In the genomic region with DNA sequence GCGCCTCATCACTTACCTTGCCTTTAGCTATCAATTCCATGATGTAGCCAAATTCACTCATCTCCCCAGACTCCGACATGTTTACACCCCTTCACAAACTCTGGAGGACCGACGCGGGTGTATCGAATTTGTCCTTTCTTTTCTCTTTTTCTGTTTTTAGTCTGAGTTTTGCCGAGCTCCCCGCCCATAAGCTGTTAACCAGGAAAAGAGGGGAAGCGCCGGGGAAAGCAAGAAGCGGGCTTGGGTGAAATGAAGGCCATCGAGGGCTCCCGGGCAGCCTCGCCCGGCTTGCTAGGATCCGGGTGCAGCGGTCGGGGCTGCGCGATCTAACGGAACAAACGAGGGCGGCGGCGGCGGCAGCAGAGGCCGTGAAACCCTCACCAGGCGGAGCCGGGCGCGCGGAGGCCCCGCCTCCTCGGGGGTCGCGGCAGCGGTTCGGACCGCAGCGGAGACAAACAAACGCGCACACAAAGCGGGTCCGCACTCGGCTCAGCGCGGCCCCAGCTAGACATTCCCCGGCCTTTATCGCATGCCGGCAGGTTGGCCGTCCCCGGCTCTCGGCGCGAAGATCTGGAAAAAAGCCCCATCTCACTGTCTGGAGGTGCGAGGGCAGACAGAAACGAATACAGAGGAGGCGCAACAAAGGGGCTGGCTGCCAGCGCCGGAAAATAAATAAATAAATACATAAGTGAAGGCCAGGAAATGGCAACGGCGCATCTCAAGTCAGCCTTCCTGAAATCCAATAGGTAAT, we compare ENCODE assay signal across 1 cellular context.
A peak's percentile ranks its signal among the peaks of the same experiment; 100 is the strongest.
TF ChIP-seq lines count a peak whose summit lies in the region.

No MANE protein-coding gene starts in this region.

TF ChIP-seq in HepG2, 621 proteins besides CTCF, POLR2A, EP300 and RAD21 (continued from another document and continues in another):
- TF ChIP-seq, protein P1, sequence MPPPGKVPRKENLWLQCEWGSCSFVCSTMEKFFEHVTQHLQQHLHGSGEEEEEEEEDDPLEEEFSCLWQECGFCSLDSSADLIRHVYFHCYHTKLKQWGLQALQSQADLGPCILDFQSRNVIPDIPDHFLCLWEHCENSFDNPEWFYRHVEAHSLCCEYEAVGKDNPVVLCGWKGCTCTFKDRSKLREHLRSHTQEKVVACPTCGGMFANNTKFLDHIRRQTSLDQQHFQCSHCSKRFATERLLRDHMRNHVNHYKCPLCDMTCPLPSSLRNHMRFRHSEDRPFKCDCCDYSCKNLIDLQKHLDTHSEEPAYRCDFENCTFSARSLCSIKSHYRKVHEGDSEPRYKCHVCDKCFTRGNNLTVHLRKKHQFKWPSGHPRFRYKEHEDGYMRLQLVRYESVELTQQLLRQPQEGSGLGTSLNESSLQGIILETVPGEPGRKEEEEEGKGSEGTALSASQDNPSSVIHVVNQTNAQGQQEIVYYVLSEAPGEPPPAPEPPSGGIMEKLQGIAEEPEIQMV (CRISPR knock-in tag; IDR thresholded peaks at IDR 0.05; ENCODE audit: low read depth), result peak; percentile 51; the same call in 1 of the 2 replicates
- TF ChIP-seq RNF2 (conservative IDR thresholded peaks at IDR 0.05; ENCODE audit: low read depth) (peak; percentile 88), SMC3 (IDR thresholded peaks at IDR 0.05; ENCODE audit: low read length) (no peak), ZNF772 (CRISPR knock-in tag; IDR thresholded peaks at IDR 0.05) (no peak), NFKBIZ (CRISPR knock-in tag; IDR thresholded peaks at IDR 0.05) (no peak), NFIB (CRISPR knock-in tag; IDR thresholded peaks at IDR 0.05; ENCODE audit: borderline replicate concordance) (no peak), FOXC1 (CRISPR knock-in tag; IDR thresholded peaks at IDR 0.05; ENCODE audit: borderline replicate concordance) (no peak), ZSCAN30 (CRISPR knock-in tag; IDR thresholded peaks at IDR 0.05) (no peak), ZNF441 (CRISPR knock-in tag; IDR thresholded peaks at IDR 0.05; ENCODE audit: borderline replicate concordance) (no peak), AHR (CRISPR knock-in tag; IDR thresholded peaks at IDR 0.05) (no peak), ZNF713 (CRISPR knock-in tag; IDR thresholded peaks at IDR 0.05) (no peak), ZNF557 (CRISPR knock-in tag; IDR thresholded peaks at IDR 0.05) (no peak), THYN1 (CRISPR knock-in tag; IDR thresholded peaks at IDR 0.05; ENCODE audit: borderline replicate concordance, low read depth) (no peak), ZNF331 (CRISPR knock-in tag; IDR thresholded peaks at IDR 0.05) (no peak), ETV5 (CRISPR knock-in tag; IDR thresholded peaks at IDR 0.05; ENCODE audit: borderline replicate concordance) (no peak), ZNF558 (CRISPR knock-in tag; IDR thresholded peaks at IDR 0.05; ENCODE audit: borderline replicate concordance) (no peak), DNMT1 (CRISPR knock-in tag; IDR thresholded peaks at IDR 0.05) (no peak)
- TF ChIP-seq, protein P2, sequence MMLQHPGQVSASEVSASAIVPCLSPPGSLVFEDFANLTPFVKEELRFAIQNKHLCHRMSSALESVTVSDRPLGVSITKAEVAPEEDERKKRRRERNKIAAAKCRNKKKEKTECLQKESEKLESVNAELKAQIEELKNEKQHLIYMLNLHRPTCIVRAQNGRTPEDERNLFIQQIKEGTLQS (CRISPR knock-in tag; IDR thresholded peaks at IDR 0.05), result no peak
- TF ChIP-seq, protein P3, sequence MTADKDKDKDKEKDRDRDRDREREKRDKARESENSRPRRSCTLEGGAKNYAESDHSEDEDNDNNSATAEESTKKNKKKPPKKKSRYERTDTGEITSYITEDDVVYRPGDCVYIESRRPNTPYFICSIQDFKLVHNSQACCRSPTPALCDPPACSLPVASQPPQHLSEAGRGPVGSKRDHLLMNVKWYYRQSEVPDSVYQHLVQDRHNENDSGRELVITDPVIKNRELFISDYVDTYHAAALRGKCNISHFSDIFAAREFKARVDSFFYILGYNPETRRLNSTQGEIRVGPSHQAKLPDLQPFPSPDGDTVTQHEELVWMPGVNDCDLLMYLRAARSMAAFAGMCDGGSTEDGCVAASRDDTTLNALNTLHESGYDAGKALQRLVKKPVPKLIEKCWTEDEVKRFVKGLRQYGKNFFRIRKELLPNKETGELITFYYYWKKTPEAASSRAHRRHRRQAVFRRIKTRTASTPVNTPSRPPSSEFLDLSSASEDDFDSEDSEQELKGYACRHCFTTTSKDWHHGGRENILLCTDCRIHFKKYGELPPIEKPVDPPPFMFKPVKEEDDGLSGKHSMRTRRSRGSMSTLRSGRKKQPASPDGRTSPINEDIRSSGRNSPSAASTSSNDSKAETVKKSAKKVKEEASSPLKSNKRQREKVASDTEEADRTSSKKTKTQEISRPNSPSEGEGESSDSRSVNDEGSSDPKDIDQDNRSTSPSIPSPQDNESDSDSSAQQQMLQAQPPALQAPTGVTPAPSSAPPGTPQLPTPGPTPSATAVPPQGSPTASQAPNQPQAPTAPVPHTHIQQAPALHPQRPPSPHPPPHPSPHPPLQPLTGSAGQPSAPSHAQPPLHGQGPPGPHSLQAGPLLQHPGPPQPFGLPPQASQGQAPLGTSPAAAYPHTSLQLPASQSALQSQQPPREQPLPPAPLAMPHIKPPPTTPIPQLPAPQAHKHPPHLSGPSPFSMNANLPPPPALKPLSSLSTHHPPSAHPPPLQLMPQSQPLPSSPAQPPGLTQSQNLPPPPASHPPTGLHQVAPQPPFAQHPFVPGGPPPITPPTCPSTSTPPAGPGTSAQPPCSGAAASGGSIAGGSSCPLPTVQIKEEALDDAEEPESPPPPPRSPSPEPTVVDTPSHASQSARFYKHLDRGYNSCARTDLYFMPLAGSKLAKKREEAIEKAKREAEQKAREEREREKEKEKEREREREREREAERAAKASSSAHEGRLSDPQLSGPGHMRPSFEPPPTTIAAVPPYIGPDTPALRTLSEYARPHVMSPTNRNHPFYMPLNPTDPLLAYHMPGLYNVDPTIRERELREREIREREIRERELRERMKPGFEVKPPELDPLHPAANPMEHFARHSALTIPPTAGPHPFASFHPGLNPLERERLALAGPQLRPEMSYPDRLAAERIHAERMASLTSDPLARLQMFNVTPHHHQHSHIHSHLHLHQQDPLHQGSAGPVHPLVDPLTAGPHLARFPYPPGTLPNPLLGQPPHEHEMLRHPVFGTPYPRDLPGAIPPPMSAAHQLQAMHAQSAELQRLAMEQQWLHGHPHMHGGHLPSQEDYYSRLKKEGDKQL (CRISPR knock-in tag; IDR thresholded peaks at IDR 0.05; ENCODE audit: low read depth), result no peak
- TF ChIP-seq, protein P4, sequence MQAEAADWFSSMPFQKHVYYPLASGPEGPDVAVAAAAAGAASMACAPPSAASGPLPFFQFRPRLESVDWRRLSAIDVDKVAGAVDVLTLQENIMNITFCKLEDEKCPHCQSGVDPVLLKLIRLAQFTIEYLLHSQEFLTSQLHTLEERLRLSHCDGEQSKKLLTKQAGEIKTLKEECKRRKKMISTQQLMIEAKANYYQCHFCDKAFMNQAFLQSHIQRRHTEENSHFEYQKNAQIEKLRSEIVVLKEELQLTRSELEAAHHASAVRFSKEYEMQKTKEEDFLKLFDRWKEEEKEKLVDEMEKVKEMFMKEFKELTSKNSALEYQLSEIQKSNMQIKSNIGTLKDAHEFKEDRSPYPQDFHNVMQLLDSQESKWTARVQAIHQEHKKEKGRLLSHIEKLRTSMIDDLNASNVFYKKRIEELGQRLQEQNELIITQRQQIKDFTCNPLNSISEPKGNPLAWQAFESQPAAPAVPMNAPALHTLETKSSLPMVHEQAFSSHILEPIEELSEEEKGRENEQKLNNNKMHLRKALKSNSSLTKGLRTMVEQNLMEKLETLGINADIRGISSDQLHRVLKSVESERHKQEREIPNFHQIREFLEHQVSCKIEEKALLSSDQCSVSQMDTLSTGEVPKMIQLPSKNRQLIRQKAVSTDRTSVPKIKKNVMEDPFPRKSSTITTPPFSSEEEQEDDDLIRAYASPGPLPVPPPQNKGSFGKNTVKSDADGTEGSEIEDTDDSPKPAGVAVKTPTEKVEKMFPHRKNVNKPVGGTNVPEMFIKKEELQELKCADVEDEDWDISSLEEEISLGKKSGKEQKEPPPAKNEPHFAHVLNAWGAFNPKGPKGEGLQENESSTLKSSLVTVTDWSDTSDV (CRISPR knock-in tag; IDR thresholded peaks at IDR 0.05), result no peak
- TF ChIP-seq, protein P5, sequence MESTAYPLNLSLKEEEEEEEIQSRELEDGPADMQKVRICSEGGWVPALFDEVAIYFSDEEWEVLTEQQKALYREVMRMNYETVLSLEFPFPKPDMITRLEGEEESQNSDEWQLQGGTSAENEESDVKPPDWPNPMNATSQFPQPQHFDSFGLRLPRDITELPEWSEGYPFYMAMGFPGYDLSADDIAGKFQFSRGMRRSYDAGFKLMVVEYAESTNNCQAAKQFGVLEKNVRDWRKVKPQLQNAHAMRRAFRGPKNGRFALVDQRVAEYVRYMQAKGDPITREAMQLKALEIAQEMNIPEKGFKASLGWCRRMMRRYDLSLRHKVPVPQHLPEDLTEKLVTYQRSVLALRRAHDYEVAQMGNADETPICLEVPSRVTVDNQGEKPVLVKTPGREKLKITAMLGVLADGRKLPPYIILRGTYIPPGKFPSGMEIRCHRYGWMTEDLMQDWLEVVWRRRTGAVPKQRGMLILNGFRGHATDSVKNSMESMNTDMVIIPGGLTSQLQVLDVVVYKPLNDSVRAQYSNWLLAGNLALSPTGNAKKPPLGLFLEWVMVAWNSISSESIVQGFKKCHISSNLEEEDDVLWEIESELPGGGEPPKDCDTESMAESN (CRISPR knock-in tag; conservative IDR thresholded peaks at IDR 0.05), result no peak
- TF ChIP-seq, protein P6, sequence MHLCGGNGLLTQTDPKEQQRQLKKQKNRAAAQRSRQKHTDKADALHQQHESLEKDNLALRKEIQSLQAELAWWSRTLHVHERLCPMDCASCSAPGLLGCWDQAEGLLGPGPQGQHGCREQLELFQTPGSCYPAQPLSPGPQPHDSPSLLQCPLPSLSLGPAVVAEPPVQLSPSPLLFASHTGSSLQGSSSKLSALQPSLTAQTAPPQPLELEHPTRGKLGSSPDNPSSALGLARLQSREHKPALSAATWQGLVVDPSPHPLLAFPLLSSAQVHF (CRISPR knock-in tag; IDR thresholded peaks at IDR 0.05), result no peak
- TF ChIP-seq, protein P7, sequence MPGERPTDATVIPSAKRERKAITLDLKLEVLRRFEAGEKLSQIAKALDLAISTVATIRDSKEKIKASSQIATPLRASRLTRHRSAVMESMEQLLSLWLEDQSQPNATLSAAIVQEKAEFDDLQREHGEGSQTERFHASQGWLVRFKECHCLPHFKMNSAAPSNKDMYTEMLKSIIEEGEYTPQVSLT (CRISPR knock-in tag; IDR thresholded peaks at IDR 0.05; ENCODE audit: borderline replicate concordance, low read depth), result no peak
- TF ChIP-seq, protein P8, sequence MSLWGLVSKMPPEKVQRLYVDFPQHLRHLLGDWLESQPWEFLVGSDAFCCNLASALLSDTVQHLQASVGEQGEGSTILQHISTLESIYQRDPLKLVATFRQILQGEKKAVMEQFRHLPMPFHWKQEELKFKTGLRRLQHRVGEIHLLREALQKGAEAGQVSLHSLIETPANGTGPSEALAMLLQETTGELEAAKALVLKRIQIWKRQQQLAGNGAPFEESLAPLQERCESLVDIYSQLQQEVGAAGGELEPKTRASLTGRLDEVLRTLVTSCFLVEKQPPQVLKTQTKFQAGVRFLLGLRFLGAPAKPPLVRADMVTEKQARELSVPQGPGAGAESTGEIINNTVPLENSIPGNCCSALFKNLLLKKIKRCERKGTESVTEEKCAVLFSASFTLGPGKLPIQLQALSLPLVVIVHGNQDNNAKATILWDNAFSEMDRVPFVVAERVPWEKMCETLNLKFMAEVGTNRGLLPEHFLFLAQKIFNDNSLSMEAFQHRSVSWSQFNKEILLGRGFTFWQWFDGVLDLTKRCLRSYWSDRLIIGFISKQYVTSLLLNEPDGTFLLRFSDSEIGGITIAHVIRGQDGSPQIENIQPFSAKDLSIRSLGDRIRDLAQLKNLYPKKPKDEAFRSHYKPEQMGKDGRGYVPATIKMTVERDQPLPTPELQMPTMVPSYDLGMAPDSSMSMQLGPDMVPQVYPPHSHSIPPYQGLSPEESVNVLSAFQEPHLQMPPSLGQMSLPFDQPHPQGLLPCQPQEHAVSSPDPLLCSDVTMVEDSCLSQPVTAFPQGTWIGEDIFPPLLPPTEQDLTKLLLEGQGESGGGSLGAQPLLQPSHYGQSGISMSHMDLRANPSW (CRISPR knock-in tag; IDR thresholded peaks at IDR 0.05; ENCODE audit: borderline replicate concordance), result no peak
- TF ChIP-seq, protein P9, sequence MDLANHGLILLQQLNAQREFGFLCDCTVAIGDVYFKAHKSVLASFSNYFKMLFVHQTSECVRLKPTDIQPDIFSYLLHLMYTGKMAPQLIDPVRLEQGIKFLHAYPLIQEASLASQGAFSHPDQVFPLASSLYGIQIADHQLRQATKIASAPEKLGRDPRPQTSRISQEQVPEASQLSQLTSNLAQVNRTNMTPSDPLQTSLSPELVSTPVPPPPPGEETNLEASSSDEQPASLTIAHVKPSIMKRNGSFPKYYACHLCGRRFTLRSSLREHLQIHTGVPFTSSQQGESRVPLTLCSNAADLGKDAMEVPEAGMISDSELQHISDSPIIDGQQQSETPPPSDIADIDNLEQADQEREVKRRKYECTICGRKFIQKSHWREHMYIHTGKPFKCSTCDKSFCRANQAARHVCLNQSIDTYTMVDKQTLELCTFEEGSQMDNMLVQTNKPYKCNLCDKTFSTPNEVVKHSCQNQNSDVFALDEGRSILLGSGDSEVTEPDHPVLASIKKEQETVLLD (CRISPR knock-in tag; IDR thresholded peaks at IDR 0.05; ENCODE audit: low read depth), result no peak
- TF ChIP-seq, protein P10, sequence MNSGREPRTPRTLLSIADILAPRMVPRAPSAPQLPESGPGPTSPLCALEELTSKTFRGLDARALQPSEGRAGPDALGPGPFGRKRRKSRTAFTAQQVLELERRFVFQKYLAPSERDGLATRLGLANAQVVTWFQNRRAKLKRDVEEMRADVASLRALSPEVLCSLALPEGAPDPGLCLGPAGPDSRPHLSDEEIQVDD (CRISPR knock-in tag; IDR thresholded peaks at IDR 0.05; ENCODE audit: borderline replicate concordance), result no peak
- TF ChIP-seq, protein P11, sequence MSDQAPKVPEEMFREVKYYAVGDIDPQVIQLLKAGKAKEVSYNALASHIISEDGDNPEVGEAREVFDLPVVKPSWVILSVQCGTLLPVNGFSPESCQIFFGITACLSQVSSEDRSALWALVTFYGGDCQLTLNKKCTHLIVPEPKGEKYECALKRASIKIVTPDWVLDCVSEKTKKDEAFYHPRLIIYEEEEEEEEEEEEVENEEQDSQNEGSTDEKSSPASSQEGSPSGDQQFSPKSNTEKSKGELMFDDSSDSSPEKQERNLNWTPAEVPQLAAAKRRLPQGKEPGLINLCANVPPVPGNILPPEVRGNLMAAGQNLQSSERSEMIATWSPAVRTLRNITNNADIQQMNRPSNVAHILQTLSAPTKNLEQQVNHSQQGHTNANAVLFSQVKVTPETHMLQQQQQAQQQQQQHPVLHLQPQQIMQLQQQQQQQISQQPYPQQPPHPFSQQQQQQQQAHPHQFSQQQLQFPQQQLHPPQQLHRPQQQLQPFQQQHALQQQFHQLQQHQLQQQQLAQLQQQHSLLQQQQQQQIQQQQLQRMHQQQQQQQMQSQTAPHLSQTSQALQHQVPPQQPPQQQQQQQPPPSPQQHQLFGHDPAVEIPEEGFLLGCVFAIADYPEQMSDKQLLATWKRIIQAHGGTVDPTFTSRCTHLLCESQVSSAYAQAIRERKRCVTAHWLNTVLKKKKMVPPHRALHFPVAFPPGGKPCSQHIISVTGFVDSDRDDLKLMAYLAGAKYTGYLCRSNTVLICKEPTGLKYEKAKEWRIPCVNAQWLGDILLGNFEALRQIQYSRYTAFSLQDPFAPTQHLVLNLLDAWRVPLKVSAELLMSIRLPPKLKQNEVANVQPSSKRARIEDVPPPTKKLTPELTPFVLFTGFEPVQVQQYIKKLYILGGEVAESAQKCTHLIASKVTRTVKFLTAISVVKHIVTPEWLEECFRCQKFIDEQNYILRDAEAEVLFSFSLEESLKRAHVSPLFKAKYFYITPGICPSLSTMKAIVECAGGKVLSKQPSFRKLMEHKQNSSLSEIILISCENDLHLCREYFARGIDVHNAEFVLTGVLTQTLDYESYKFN (CRISPR knock-in tag; conservative IDR thresholded peaks at IDR 0.05), result no peak
